ENCODE assay signal across 8 cellular contexts in the genomic region with DNA sequence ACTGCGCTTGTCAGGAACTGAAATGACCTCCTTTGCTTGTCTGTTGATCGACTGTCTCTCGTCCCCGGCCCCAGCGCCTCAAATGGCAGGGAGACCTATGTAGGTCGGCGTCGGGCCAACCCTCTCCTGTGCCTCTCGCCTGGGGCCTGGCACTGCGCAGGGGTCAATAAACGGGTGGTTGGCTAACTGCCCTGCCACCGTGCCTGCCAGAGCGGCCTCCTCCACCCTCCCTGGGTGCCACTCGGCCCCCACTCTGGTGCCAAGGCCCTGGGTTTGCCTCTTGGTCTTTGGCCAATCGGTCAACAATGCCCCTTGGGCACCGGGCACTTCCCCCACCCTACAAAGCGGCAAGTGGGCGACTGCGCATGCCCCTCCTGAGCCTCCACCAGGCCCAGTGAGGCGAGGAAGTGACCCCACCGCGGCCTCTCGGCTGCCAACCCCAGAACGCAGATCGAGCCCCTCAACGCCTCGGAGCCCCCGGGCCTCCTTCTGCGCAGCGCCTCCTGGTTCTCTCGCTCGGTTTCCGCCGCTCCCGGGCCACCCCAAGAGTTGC. TPM values are rescaled to one million over a fixed set of nuclear protein-coding genes. Genes with fewer than 3 reads are reported as not detected.
A peak's percentile ranks its signal among the peaks of the same experiment; 100 is the strongest.
DNase-seq lines count a peak whose midpoint lies in the region; ATAC-seq and TF ChIP-seq lines count a peak whose summit lies in the region.

No MANE protein-coding gene starts in this region.

- ATAC-seq in GM21390 (IDR thresholded peaks at IDR 0.05; ENCODE audit: unreplicated experiment) (peak; percentile 33), gastrocnemius medialis (peak; percentile 75 to 84)

- H3K27me3 Mint-ChIP-seq in T-helper 1 cell treated with Interleukin-12 subunit alpha and Interleukin-12 subunit beta and Interleukin-4 antibody, amounts not matched to agents 30 μg/mL and 1 μg/mL, for 36 hours (ENCODE audit: low read depth): no peaks in the 10 kb centered on the region

- peak overlapping the region; percentile 91 for H3K27ac Mint-ChIP-seq in T-helper 1 cell treated with Interleukin-12 subunit alpha and Interleukin-12 subunit beta and Interleukin-4 antibody, amounts not matched to agents 30 μg/mL and 1 μg/mL, for 36 hours

- H3K4me3 ChIP-seq in brain microvascular endothelial cell (ENCODE audit: low read depth, low read length) (peak overlapping the region; percentile 94), iPS-20b (ENCODE audit: low read length) (peak overlapping the region; percentile 94), gastrocnemius medialis (peak overlapping the region; percentile 77 to 96 (median 92))

- no peak for TF ChIP-seq POLR2A in gastrocnemius medialis (IDR thresholded peaks at IDR 0.05)

- peak; percentile 67 for DNase-seq in EH (ENCODE audit: low read depth)
- DNase-seq in HUDEP-2 (lab: John Stamatoyannopoulos, UW; ENCODE audit: unreplicated experiment in 76 of 76): peak in 66 of 76 experiments; percentile 24 to 94 (median 65)
- DNase-seq in brain microvascular endothelial cell: peak; percentile 13
- DNase-seq in gastrocnemius medialis: peak; percentile 66 to 92
- no peak for DNase-seq in central memory CD4-positive, alpha-beta T cell

- H3K4me1 ChIP-seq in iPS-20b (ENCODE audit: insufficient read depth, low read length): peaks cover 15% of the 10 kb centered on the region; the same call in 1 of the 2 replicates
- peaks cover 30 to 42% of the 10 kb centered on the region in 2 donors for H3K4me1 ChIP-seq in gastrocnemius medialis

- intact Hi-C loops in gastrocnemius medialis (cut with DNase I; ENCODE audit: low total_unique reads): loop anchor here (1.0 to 5.0 kb wide), 4 partner anchors 43 to 153 kb away; a partner anchor contains a TSS

- peak overlapping the region; percentile 90 for H3K4me3 Mint-ChIP-seq in T-helper 1 cell treated with Interleukin-12 subunit alpha and Interleukin-12 subunit beta and Interleukin-4 antibody, amounts not matched to agents 30 μg/mL and 1 μg/mL, for 36 hours

- peaks cover 37% of the 10 kb centered on the region for H3K4me1 Mint-ChIP-seq in T-helper 1 cell treated with Interleukin-12 subunit alpha and Interleukin-12 subunit beta and Interleukin-4 antibody, amounts not matched to agents 30 μg/mL and 1 μg/mL, for 36 hours (ENCODE audit: low read depth)

- peak overlapping the region; percentile 96 for H3K9ac ChIP-seq in iPS-20b (ENCODE audit: low read depth, low read length)

- peaks cover 18% of the 10 kb centered on the region for H3K36me3 ChIP-seq in brain microvascular endothelial cell (replicated peaks)
- H3K36me3 ChIP-seq in iPS-20b (ENCODE audit: insufficient read depth, low read depth, low read length): peaks cover 22% of the 10 kb centered on the region
- H3K36me3 ChIP-seq in gastrocnemius medialis: peaks cover 0 to 26% of the 10 kb centered on the region in 2 donors

- in situ Hi-C loops in brain microvascular endothelial cell (cut with HindIII; ENCODE audit: low pct_ligation_motif_present, low sequenced_read_pairs) (no loop called here), gastrocnemius medialis (cut with MboI; ENCODE audit: low sequenced_read_pairs in 4 of 4) (loop anchor here in 1 of 4 donors (10.0 kb wide), 1 partner anchor 63 kb away; a partner anchor contains a TSS)

- no peak for TF ChIP-seq CTCF in brain microvascular endothelial cell (IDR thresholded peaks at IDR 0.05; ENCODE audit: low read depth, low read length, missing control alignments)
- no peak for TF ChIP-seq CTCF in gastrocnemius medialis (IDR thresholded peaks at IDR 0.05 in 4 of 5, conservative IDR thresholded peaks at IDR 0.05 in 1 of 5)

- H3K9me3 ChIP-seq in iPS-20b (ENCODE audit: insufficient read depth, low read depth, low read length) (no peaks in the 10 kb centered on the region), gastrocnemius medialis (no peaks in the 10 kb centered on the region)

- H3K9me3 Mint-ChIP-seq in T-helper 1 cell treated with Interleukin-12 subunit alpha and Interleukin-12 subunit beta and Interleukin-4 antibody, amounts not matched to agents 30 μg/mL and 1 μg/mL, for 36 hours: no peaks in the 10 kb centered on the region

- peaks cover 18% of the 10 kb centered on the region for H3K36me3 Mint-ChIP-seq in T-helper 1 cell treated with Interleukin-12 subunit alpha and Interleukin-12 subunit beta and Interleukin-4 antibody, amounts not matched to agents 30 μg/mL and 1 μg/mL, for 36 hours (ENCODE audit: low read depth)

- H3K27ac ChIP-seq in brain microvascular endothelial cell (peak overlapping the region; percentile 92), iPS-20b (ENCODE audit: low read length) (peak overlapping the region; percentile 87), gastrocnemius medialis (peak overlapping the region; percentile 96 to 100 (median 98))

- H3K27me3 ChIP-seq in brain microvascular endothelial cell (replicated peaks): no peaks in the 10 kb centered on the region
- no peaks in the 10 kb centered on the region for H3K27me3 ChIP-seq in iPS-20b (ENCODE audit: insufficient read depth, low read length)
- H3K27me3 ChIP-seq in gastrocnemius medialis: no peaks in the 10 kb centered on the region

RNA-seq across cellular contexts. Expression of a gene that starts 1.1 kb away (rescaled TPM):
- 100 to 1,000 TPM; 189 to 336 (median 228) TPM for total RNA-seq in gastrocnemius medialis

RNA-seq across cellular contexts. Expression of a gene that starts 15.2 kb away (rescaled TPM):
- total RNA-seq in gastrocnemius medialis: not detected

RNA-seq across cellular contexts. Expression of a gene that starts 41.7 kb away (rescaled TPM):
- total RNA-seq in gastrocnemius medialis: 100 to 1,000 TPM in 2 of 4 donors, 10 to 100 TPM in 2; 67.6 to 127 (median 96.0) TPM
